In the genomic region with DNA sequence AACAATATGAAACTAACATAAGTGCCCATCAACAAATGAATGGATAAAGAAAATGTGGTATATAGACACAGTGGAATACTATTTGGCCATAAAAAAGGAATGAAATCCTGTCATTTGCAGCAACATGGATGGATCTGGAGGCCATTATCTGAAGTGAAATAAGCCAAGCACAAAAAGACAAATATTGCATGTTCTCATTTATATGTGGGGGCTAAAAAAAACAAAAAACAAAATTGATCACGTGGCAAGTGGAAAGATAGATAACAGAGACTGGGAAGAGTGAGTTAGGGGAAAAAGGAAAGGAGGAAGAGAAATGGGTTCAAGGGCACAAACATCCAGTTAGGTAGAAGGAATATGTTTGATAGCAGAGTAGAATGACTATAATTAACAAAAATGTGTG, we compare ENCODE assay signal across 26 cellular contexts.
DNase-seq lines count a peak whose midpoint lies in the region; ATAC-seq and TF ChIP-seq lines count a peak whose summit lies in the region.
"Had no signal": no experiment of that assay in that cellular context is flagged by ENCODE, and none has a peak within 500 bp of the region (broad histone marks: within the 10 kb centered on the region; RNA-seq: fewer than 3 reads in every experiment).

No MANE protein-coding gene starts in this region.

- no peaks in the 10 kb centered on the region for H3K27me3 Mint-ChIP-seq in activated T-cell treated with anti-CD3 and anti-CD28 coated beads, Interleukin-2, amount 50 U/mL, for 72 hours (ENCODE audit: low read depth)
- H3K27me3 Mint-ChIP-seq in activated CD4-positive, alpha-beta memory T cell treated with anti-CD3 and anti-CD28 coated beads for 36 hours = no peaks in the 10 kb centered on the region
- H3K27me3 Mint-ChIP-seq in central memory CD8-positive, alpha-beta T cell = no peaks in the 10 kb centered on the region
- H3K27me3 Mint-ChIP-seq: naive B cell had no signal

- POLR2A ChIA-PET in activated CD4-positive, alpha-beta memory T cell treated with anti-CD3 and anti-CD28 coated beads for 36 hours (lab: Charles Lee) = interaction anchor here (3.0 to 3.2 kb wide), 2 partner anchors 18 to 155 kb away, joined by 24 to 48 read pairs; partner anchors contain the start of gene BHLHE40

- peaks cover 92% of the 10 kb centered on the region for H3K4me1 Mint-ChIP-seq in activated T-cell treated with anti-CD3 and anti-CD28 coated beads, Interleukin-2, amount 50 U/mL, for 72 hours (ENCODE audit: low read depth)
- peaks cover 93% of the 10 kb centered on the region for H3K4me1 Mint-ChIP-seq in activated CD4-positive, alpha-beta memory T cell treated with anti-CD3 and anti-CD28 coated beads for 36 hours (ENCODE audit: low read depth)
- H3K4me1 Mint-ChIP-seq in central memory CD8-positive, alpha-beta T cell = peaks cover 62% of the 10 kb centered on the region

- H3K9me3 ChIP-seq in thyroid gland = no peaks in the 10 kb centered on the region
- H3K9me3 ChIP-seq: ascending aorta, HAP-1, Peyer's patch, right atrium auricular region, upper lobe of right lung had no signal

- no peak for TF ChIP-seq CTCF in thyroid gland (IDR thresholded peaks at IDR 0.05)
- no peak for TF ChIP-seq CTCF in coronary artery (IDR thresholded peaks at IDR 0.05)

- TF ChIP-seq POLR2A in thyroid gland (IDR thresholded peaks at IDR 0.05) = no peak

- no peak for DNase-seq in activated T-cell treated with anti-CD3 and anti-CD28 coated beads, Interleukin-2, amount 50 U/mL, for 72 hours
- DNase-seq in activated T-cell treated with anti-CD3 and anti-CD28 coated beads, Interleukin-2, amount 50 U/mL, for 48 hours = no peak
- no peak for DNase-seq in activated CD4-positive, alpha-beta memory T cell treated with anti-CD3 and anti-CD28 coated beads for 36 hours
- DNase-seq in central memory CD8-positive, alpha-beta T cell (ENCODE audit: low spot score in 2 of 2) = no peak
- DNase-seq in thyroid gland (no peak), coronary artery (ENCODE audit: low spot score) (no peak), hypothalamus (lab: John Stamatoyannopoulos, UW) (no peak)
- DNase-seq: ACHN; activated effector memory CD4-positive, alpha-beta T cell treated with anti-CD3 and anti-CD28 coated beads, Interleukin-2, amount 50 U/mL, for 16 hours; central memory CD4-positive, alpha-beta T cell; naive B cell; NCI-H1694; NCI-H2171; NCI-H524 treated with DMSO at 0.1 percent for 48 hours; Peyer's patch; stimulated activated CD4-positive, alpha-beta T cell treated with anti-CD3 and anti-CD28 coated beads, Interleukin-4, amount 100 ng/mL, for 24 hours; T-helper 9 cell; upper lobe of right lung had no signal

- H3K9me3 Mint-ChIP-seq in activated T-cell treated with anti-CD3 and anti-CD28 coated beads, Interleukin-2, amount 50 U/mL, for 72 hours = peaks cover 2 to 4% of the 10 kb centered on the region in 2 donors
- no peaks in the 10 kb centered on the region for H3K9me3 Mint-ChIP-seq in activated CD4-positive, alpha-beta memory T cell treated with anti-CD3 and anti-CD28 coated beads for 36 hours
- H3K9me3 Mint-ChIP-seq in central memory CD8-positive, alpha-beta T cell = no peaks in the 10 kb centered on the region
- H3K9me3 Mint-ChIP-seq: naive B cell, WTC11 had no signal

- WGBS in thyroid gland, 2 donors = 96% methylated on average over 1 of the region's 1 CpG

- peaks cover 65 to 71% of the 10 kb centered on the region in 2 donors for H3K4me1 ChIP-seq in thyroid gland
- H3K4me1 ChIP-seq: HAP-1 had no signal

- peaks cover 0 to 5% of the 10 kb centered on the region in 2 donors for H3K36me3 ChIP-seq in thyroid gland
- H3K36me3 ChIP-seq: HAP-1 had no signal

- CTCF ChIA-PET in activated CD4-positive, alpha-beta memory T cell treated with anti-CD3 and anti-CD28 coated beads for 36 hours (lab: Charles Lee) = no interaction called here

- H3K27ac ChIP-seq in thyroid gland = peak overlapping the region; percentile 90 to 94 (median 92)
- no peak overlapping the region for H3K27ac ChIP-seq in coronary artery
- H3K27ac ChIP-seq: ascending aorta; BLaER1 treated with 17β-estradiol and CSF1 and Interleukin-3, amounts not matched to agents 10 nM and 100 nM; epithelial cell of prostate; Peyer's patch; upper lobe of right lung had no signal

- H3K4me3 ChIP-seq in thyroid gland (replicated peaks in 1 of 3) (no peak overlapping the region), coronary artery (no peak overlapping the region)
- H3K4me3 ChIP-seq: ascending aorta; BLaER1 treated with 17β-estradiol and CSF1 and Interleukin-3, amounts not matched to agents 10 nM and 100 nM; HAP-1; Peyer's patch; right atrium auricular region; upper lobe of right lung had no signal

- ATAC-seq in activated T-cell treated with anti-CD3 and anti-CD28 coated beads, Interleukin-2, amount 50 U/mL, for 72 hours (replicated peaks in 1 of 2) = no peak
- no peak for ATAC-seq in central memory CD8-positive, alpha-beta T cell (replicated peaks; ENCODE audit: extremely low read depth, poor library complexity, severe bottlenecking)
- no peak for ATAC-seq in GM21717 (IDR thresholded peaks at IDR 0.05; ENCODE audit: unreplicated experiment)
- ATAC-seq: left lobe of liver, upper lobe of right lung, WTC11 had no signal

- H3K4me3 Mint-ChIP-seq in activated T-cell treated with anti-CD3 and anti-CD28 coated beads, Interleukin-2, amount 50 U/mL, for 72 hours = peak overlapping the region; percentile 38 to 81
- no peak overlapping the region for H3K4me3 Mint-ChIP-seq in activated CD4-positive, alpha-beta memory T cell treated with anti-CD3 and anti-CD28 coated beads for 36 hours
- H3K4me3 Mint-ChIP-seq in central memory CD8-positive, alpha-beta T cell = no peak overlapping the region
- H3K4me3 Mint-ChIP-seq: WTC11 had no signal

- H3K27ac Mint-ChIP-seq in activated T-cell treated with anti-CD3 and anti-CD28 coated beads, Interleukin-2, amount 50 U/mL, for 72 hours = peak overlapping the region; percentile 95
- peak overlapping the region; percentile 19 for H3K27ac Mint-ChIP-seq in activated CD4-positive, alpha-beta memory T cell treated with anti-CD3 and anti-CD28 coated beads for 36 hours
- peak overlapping the region; percentile 94 for H3K27ac Mint-ChIP-seq in central memory CD8-positive, alpha-beta T cell (ENCODE audit: low read depth)
- H3K27ac Mint-ChIP-seq: WTC11 had no signal

- peaks cover 39 to 53% of the 10 kb centered on the region in 2 donors for H3K36me3 Mint-ChIP-seq in activated T-cell treated with anti-CD3 and anti-CD28 coated beads, Interleukin-2, amount 50 U/mL, for 72 hours (ENCODE audit: insufficient read depth in 2 of 2)
- H3K36me3 Mint-ChIP-seq in activated CD4-positive, alpha-beta memory T cell treated with anti-CD3 and anti-CD28 coated beads for 36 hours = peaks cover 47% of the 10 kb centered on the region
- peaks cover 14% of the 10 kb centered on the region for H3K36me3 Mint-ChIP-seq in central memory CD8-positive, alpha-beta T cell (ENCODE audit: insufficient read depth)

- intact Hi-C loops in activated CD4-positive, alpha-beta memory T cell treated with anti-CD3 and anti-CD28 coated beads for 36 hours (cut with micrococcal nuclease) = loop anchor here (2.0 to 10.0 kb wide), 3 partner anchors 47 to 511 kb away; no protein-coding TSS in a partner anchor
- intact Hi-C loops in thyroid gland (cut with DNase I) = loop anchor here (10.0 kb wide), 1 partner anchor 151 kb away; the partner anchor contains the start of gene BHLHE40

- H3K27me3 ChIP-seq in thyroid gland = no peaks in the 10 kb centered on the region
- H3K27me3 ChIP-seq: ascending aorta, Peyer's patch, right atrium auricular region, upper lobe of right lung had no signal

Comparison
In these comparisons a context has a peak if more than half of its experiments do, and no peak if none do; other contexts are left out.
1. H3K27ac Mint-ChIP-seq: peak in every context shown above with its lines; median percentile 95 in activated T-cell treated with anti-CD3 and anti-CD28 coated beads, Interleukin-2, amount 50 U/mL, for 72 hours; 94 in central memory CD8-positive, alpha-beta T cell; 19 in activated CD4-positive, alpha-beta memory T cell treated with anti-CD3 and anti-CD28 coated beads for 36 hours.
2. H3K4me3 Mint-ChIP-seq: peak in activated T-cell treated with anti-CD3 and anti-CD28 coated beads, Interleukin-2, amount 50 U/mL, for 72 hours (2 of 2); none in activated CD4-positive, alpha-beta memory T cell treated with anti-CD3 and anti-CD28 coated beads for 36 hours (single experiment) and central memory CD8-positive, alpha-beta T cell (single experiment).
3. H3K27ac ChIP-seq: peak in thyroid gland (3 of 3); none in coronary artery (0 of 2).